8 cellular contexts compared by ENCODE assay signal in the genomic region with DNA sequence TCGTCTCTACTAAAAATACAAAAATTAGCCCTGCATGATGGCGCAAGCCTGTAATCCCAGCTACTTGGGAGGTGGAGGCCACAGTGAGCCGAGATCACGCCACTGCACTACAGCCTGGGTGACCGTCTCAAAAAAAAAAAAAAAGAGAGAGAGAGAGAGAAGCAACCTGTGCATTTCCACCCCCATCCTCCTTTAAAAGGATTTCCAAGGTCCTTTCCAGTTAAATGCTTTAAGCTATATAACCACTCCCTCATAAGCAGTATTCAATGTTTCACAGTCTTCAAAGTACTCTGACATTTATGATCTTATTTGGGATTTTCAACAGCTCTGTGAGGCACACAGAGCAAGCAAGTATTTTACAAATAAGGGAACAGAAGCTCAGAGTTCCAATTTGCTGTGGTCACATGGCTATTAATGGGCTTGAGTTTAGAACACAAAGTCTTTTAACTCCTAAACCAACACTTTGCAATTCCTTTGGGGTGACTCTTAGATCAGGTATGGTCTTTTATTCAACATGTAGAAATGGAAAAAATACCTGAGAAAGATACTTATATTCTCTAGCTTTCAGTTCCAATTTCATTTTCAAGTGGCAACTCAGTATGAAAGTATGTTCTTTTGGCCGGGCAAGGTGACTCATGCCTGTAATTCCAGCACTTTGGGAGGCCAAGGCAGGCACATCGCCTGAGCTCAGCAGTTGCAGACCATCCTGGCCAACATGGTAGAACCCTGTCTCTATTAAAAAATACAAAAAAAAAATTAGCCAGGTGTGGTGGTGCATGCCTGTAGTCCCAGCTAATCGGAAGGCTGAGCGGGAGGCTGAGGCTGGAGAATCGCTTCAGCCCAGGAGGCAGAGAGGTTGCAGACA. TPM values are rescaled to one million over a fixed set of nuclear protein-coding genes. Genes with fewer than 3 reads are reported as not detected.
A peak's percentile ranks its signal among the peaks of the same experiment; 100 is the strongest.
DNase-seq lines count a peak whose midpoint lies in the region; ATAC-seq and TF ChIP-seq lines count a peak whose summit lies in the region.

No MANE protein-coding gene starts in this region.

- in situ Hi-C loops in GM13976 (cut with MboI; ENCODE audit: low sequenced_read_pairs, unreplicated experiment) = no loop called here

- DNase-seq in GM13976 (ENCODE audit: low spot score) (peak; percentile 46), hepatocyte (ENCODE audit: low spot score) (peak; percentile 27), HT-29 (ENCODE audit: low spot score) (no peak)
- DNase-seq in activated naive CD4-positive, alpha-beta T cell treated with anti-CD3 and anti-CD28 coated beads, Interleukin-2, amount 50 U/mL, for 16 hours = peak; percentile 55
- DNase-seq in stimulated activated CD4-positive, alpha-beta T cell treated with anti-CD3 and anti-CD28 coated beads, TNF-alpha, amount 100 ng/mL, for 48 hours (ENCODE audit: low read depth in 3 of 3) = peak; percentile 4 to 45 (median 31)

- peaks cover 10% of the 10 kb centered on the region for H3K4me1 ChIP-seq in hepatocyte (ENCODE audit: insufficient read depth)

- H3K27ac ChIP-seq in hepatocyte = peak overlapping the region; percentile 79

- no peaks in the 10 kb centered on the region for H3K36me3 ChIP-seq in hepatocyte (replicated peaks; ENCODE audit: insufficient read depth, low read depth)

- ATAC-seq in HG03442 (IDR thresholded peaks at IDR 0.05; ENCODE audit: unreplicated experiment) (peak; percentile 49), HG02763 (IDR thresholded peaks at IDR 0.05; ENCODE audit: unreplicated experiment) (no peak), GM19467 (IDR thresholded peaks at IDR 0.05; ENCODE audit: unreplicated experiment) (no peak)

- no peaks in the 10 kb centered on the region for H3K9me3 ChIP-seq in hepatocyte (ENCODE audit: low read depth)

- H4K20me1 ChIP-seq in hepatocyte (ENCODE audit: insufficient read depth, poor library complexity, severe bottlenecking) = peaks cover 9% of the 10 kb centered on the region

- TF ChIP-seq CTCF in GM13976 (IDR thresholded peaks at IDR 0.05; ENCODE audit: borderline replicate concordance, control extremely low read depth, extremely low read depth, insufficient read depth, missing control alignments) (no peak), hepatocyte (IDR thresholded peaks at IDR 0.05; ENCODE audit: poor library complexity) (no peak)

- H3K4me3 ChIP-seq in hepatocyte = no peak overlapping the region

- H3K9me2 ChIP-seq in hepatocyte (replicated peaks; ENCODE audit: insufficient read depth) = no peaks in the 10 kb centered on the region

- H2AFZ ChIP-seq in hepatocyte = no peak overlapping the region

- H3K27me3 ChIP-seq in hepatocyte = no peaks in the 10 kb centered on the region

- H3K79me2 ChIP-seq in hepatocyte = peaks cover 83% of the 10 kb centered on the region

- WGBS in hepatocyte (ENCODE audit: low lambda C conversion rate, missing lambda C conversion rate) = 70% methylated on average over 10 of the region's 10 CpGs

- peak overlapping the region; percentile 64 for H3K4me2 ChIP-seq in hepatocyte

RNA-seq across cellular contexts. Expression of a gene that starts 31.3 kb away (rescaled TPM):
- total RNA-seq in hepatocyte = 46.5 and 51.2 TPM in 2 replicates
- 65.7 and 77.3 TPM in 2 replicates for polyA plus RNA-seq in hepatocyte
- 37.4 and 60.5 TPM in 2 replicates for total RNA-seq in HT-29 (2014; rRNA removed; shearing (Covaris generic))
